1 cellular context compared by ENCODE assay signal in genomic region chr1:28517649-28517999, GRCh38.
TF ChIP-seq lines count a peak whose summit lies in the region.

No MANE protein-coding gene starts in this region.

TF ChIP-seq in SK-N-SH, 30 proteins besides CTCF, POLR2A, EP300 and RAD21 (continued from another document):
- no peak for TF ChIP-seq USF1 (IDR thresholded peaks at IDR 0.05; ENCODE audit: borderline replicate concordance, low read depth)
- TF ChIP-seq FOSL2 (IDR thresholded peaks at IDR 0.05; ENCODE audit: borderline replicate concordance, low read depth), result no peak
- TF ChIP-seq FOXJ3 (CRISPR knock-in tag; IDR thresholded peaks at IDR 0.05), result no peak
- TF ChIP-seq CHD2 (IDR thresholded peaks at IDR 0.05; ENCODE audit: low read length, partially characterized antibody), result no peak
